In genomic region chr10:114547056-114547455, GRCh38 we compare ENCODE assay signal across 31 cellular contexts.
DNase-seq lines count a peak whose midpoint lies in the region; ATAC-seq, FAIRE-seq and TF ChIP-seq lines count a peak whose summit lies in the region.
"Had no signal": no experiment of that assay in that cellular context is flagged by ENCODE, and none has a peak within 500 bp of the region (broad histone marks: within the 10 kb centered on the region; RNA-seq: fewer than 3 reads in every experiment).

No MANE protein-coding gene starts in this region.

- no peak for FAIRE-seq in GM12891 (lab: Jason Lieb, UNC)
- FAIRE-seq: K562 had no signal

- no peak for TF ChIP-seq CTCF in CD8-positive, alpha-beta T cell (IDR thresholded peaks at IDR 0.05)
- TF ChIP-seq CTCF in tibial nerve (IDR thresholded peaks at IDR 0.05): no peak
- no peak for TF ChIP-seq CTCF in WTC11 (IDR thresholded peaks at IDR 0.05)

- no peaks in the 10 kb centered on the region for H3K9me3 Mint-ChIP-seq in activated T-cell treated with anti-CD3 and anti-CD28 coated beads, Interleukin-2, amount 50 U/mL, for 72 hours
- no peaks in the 10 kb centered on the region for H3K9me3 Mint-ChIP-seq in CD8-positive, alpha-beta T cell
- H3K9me3 Mint-ChIP-seq in WTC11: no peaks in the 10 kb centered on the region
- H3K9me3 Mint-ChIP-seq: mesothelial cell of epicardium had no signal

- peaks cover 57% of the 10 kb centered on the region for H3K4me1 Mint-ChIP-seq in activated T-cell treated with anti-CD3 and anti-CD28 coated beads, Interleukin-2, amount 50 U/mL, for 72 hours (ENCODE audit: low read depth)
- peaks cover 73% of the 10 kb centered on the region for H3K4me1 Mint-ChIP-seq in CD8-positive, alpha-beta T cell (ENCODE audit: low read depth)
- H3K4me1 Mint-ChIP-seq in WTC11: no peaks in the 10 kb centered on the region

- no peak for TF ChIP-seq POLR2A in GM12891 (IDR thresholded peaks at IDR 0.05; ENCODE audit: low read depth, low read length)
- TF ChIP-seq POLR2A in tibial nerve (IDR thresholded peaks at IDR 0.05): no peak

- no peak overlapping the region for H3K27ac Mint-ChIP-seq in activated T-cell treated with anti-CD3 and anti-CD28 coated beads, Interleukin-2, amount 50 U/mL, for 72 hours
- peak overlapping the region; percentile 21 for H3K27ac Mint-ChIP-seq in CD8-positive, alpha-beta T cell
- H3K27ac Mint-ChIP-seq in WTC11: no peak overlapping the region
- H3K27ac Mint-ChIP-seq: mesothelial cell of epicardium, neural progenitor cell had no signal

- 55 to 56% methylated on average over 3 of the region's 3 CpGs for WGBS in esophagus, 2 donors
- 70 to 73% methylated on average over 3 of the region's 3 CpGs for WGBS in tibial nerve, 2 donors

- DNase-seq in activated T-cell treated with anti-CD3 and anti-CD28 coated beads, Interleukin-2, amount 50 U/mL, for 72 hours: no peak
- DNase-seq in activated T-cell treated with anti-CD3 and anti-CD28 coated beads for 4 hours (no peak), renal cortical epithelial cell (ENCODE audit: low read depth) (peak; percentile 49), GM12891 (ENCODE audit: insufficient read length, low spot score) (no peak), tibial nerve (ENCODE audit: low spot score in 2 of 2) (no peak), WTC11 (ENCODE audit: low spot score) (no peak)
- no peak for DNase-seq in CD8-positive, alpha-beta T cell
- DNase-seq: activated effector memory CD4-positive, alpha-beta T cell treated with anti-CD3 and anti-CD28 coated beads, Interleukin-2, amount 50 U/mL, for 16 hours; anterior cingulate cortex; BE2C; Caco-2; caudate nucleus; DMS79; foreskin fibroblast; GF-D8; GOT3; MG63; NCI-H1417 treated with DMSO at 0.1 percent for 48 hours; NCI-H2081 treated with DMSO at 0.1 percent for 48 hours; NCI-H774; SK-N-SH; T-helper 2 cell; upper lobe of right lung had no signal

- POLR2A ChIA-PET in CD8-positive, alpha-beta T cell (lab: Charles Lee): interaction anchor here (2.9 to 13.0 kb wide), 2 partner anchors 22 to 75 kb away, joined by 7 to 209 read pairs; no protein-coding TSS in a partner anchor
- POLR2A ChIA-PET in WTC11 (lab: Charles Lee): no interaction called here

- no peaks in the 10 kb centered on the region for H3K9me3 ChIP-seq in CD8-positive, alpha-beta T cell (ENCODE audit: low read length)
- H3K9me3 ChIP-seq in esophagus (ENCODE audit: control insufficient read depth in 2 of 2, insufficient read depth in 1 of 2, low read depth in 1 of 2, low read length in 1 of 2) (no peaks in the 10 kb centered on the region), tibial nerve (no peaks in the 10 kb centered on the region)
- H3K9me3 ChIP-seq: BE2C, Caco-2, MG63, right lobe of liver, SK-N-SH, upper lobe of right lung had no signal

- H3K4me1 ChIP-seq in CD8-positive, alpha-beta T cell (ENCODE audit: insufficient read depth, low read length): peaks cover 69% of the 10 kb centered on the region
- H3K4me1 ChIP-seq in esophagus (ENCODE audit: control insufficient read depth in 2 of 2, insufficient read depth in 2 of 2, low read length in 1 of 2) (peaks cover 0 to 11% of the 10 kb centered on the region in 2 donors), tibial nerve (peaks cover 0 to 22% (median 14%) of the 10 kb centered on the region in 4 donors)
- H3K4me1 ChIP-seq: Caco-2 had no signal

- H3K27me3 Mint-ChIP-seq in activated T-cell treated with anti-CD3 and anti-CD28 coated beads, Interleukin-2, amount 50 U/mL, for 72 hours (ENCODE audit: low read depth): no peaks in the 10 kb centered on the region
- no peaks in the 10 kb centered on the region for H3K27me3 Mint-ChIP-seq in CD8-positive, alpha-beta T cell (ENCODE audit: low read depth)
- H3K27me3 Mint-ChIP-seq in WTC11 (ENCODE audit: low read depth): no peaks in the 10 kb centered on the region
- H3K27me3 Mint-ChIP-seq: activated CD4-positive, alpha-beta T cell treated with anti-CD3 and anti-CD28 coated beads for 36 hours had no signal

- peak overlapping the region; percentile 4 for H3K27ac ChIP-seq in CD8-positive, alpha-beta T cell (ENCODE audit: low read depth, low read length)
- H3K27ac ChIP-seq in esophagus (ENCODE audit: low read depth in 2 of 2, low read length in 1 of 2): peak overlapping the region; percentile 57
- no peak overlapping the region for H3K27ac ChIP-seq in tibial nerve
- H3K27ac ChIP-seq: neural progenitor cell, right lobe of liver, RWPE1, upper lobe of right lung had no signal

- H3K27me3 ChIP-seq in CD8-positive, alpha-beta T cell (ENCODE audit: insufficient read depth, low read length): no peaks in the 10 kb centered on the region
- H3K27me3 ChIP-seq in esophagus (ENCODE audit: control insufficient read depth in 1 of 2, insufficient read depth in 2 of 2, low read length in 2 of 2): no peaks in the 10 kb centered on the region
- no peaks in the 10 kb centered on the region for H3K27me3 ChIP-seq in tibial nerve
- H3K27me3 ChIP-seq: BE2C, MG63, neural progenitor cell, right lobe of liver, upper lobe of right lung had no signal

- no peaks in the 10 kb centered on the region for H3K36me3 ChIP-seq in CD8-positive, alpha-beta T cell (ENCODE audit: insufficient read depth, low read length)
- H3K36me3 ChIP-seq in esophagus (ENCODE audit: control insufficient read depth in 2 of 2, insufficient read depth in 2 of 2, low read length in 1 of 2) (no peaks in the 10 kb centered on the region), tibial nerve (peaks cover 0 to 38% (median 0%) of the 10 kb centered on the region in 3 donors)
- H3K36me3 ChIP-seq: neural progenitor cell, upper lobe of right lung had no signal

- intact Hi-C loops in CD8-positive, alpha-beta T cell (cut with DNase I, micrococcal nuclease): loop anchor here in 1 of 2 experiments (5.0 kb wide), 1 partner anchor 35 kb away; no protein-coding TSS in a partner anchor

- no peak for TF ChIP-seq EP300 in tibial nerve (IDR thresholded peaks at IDR 0.05)

- no peaks in the 10 kb centered on the region for H3K36me3 Mint-ChIP-seq in activated T-cell treated with anti-CD3 and anti-CD28 coated beads, Interleukin-2, amount 50 U/mL, for 72 hours (ENCODE audit: insufficient read depth in 2 of 2)
- no peaks in the 10 kb centered on the region for H3K36me3 Mint-ChIP-seq in CD8-positive, alpha-beta T cell
- no peaks in the 10 kb centered on the region for H3K36me3 Mint-ChIP-seq in WTC11

- ATAC-seq in activated T-cell treated with anti-CD3 and anti-CD28 coated beads, Interleukin-2, amount 50 U/mL, for 72 hours (replicated peaks in 1 of 2): no peak
- no peak for ATAC-seq in CD8-positive, alpha-beta T cell
- ATAC-seq in WTC11: no peak
- ATAC-seq: activated CD4-positive, alpha-beta T cell treated with anti-CD3 and anti-CD28 coated beads for 36 hours; K562; left lobe of liver; right lobe of liver; upper lobe of right lung had no signal

- peak overlapping the region; percentile 2 for H3K4me3 ChIP-seq in CD8-positive, alpha-beta T cell (ENCODE audit: low read depth, low read length)
- H3K4me3 ChIP-seq in esophagus (ENCODE audit: low read depth in 1 of 2, low read length in 2 of 2): no peak overlapping the region
- no peak overlapping the region for H3K4me3 ChIP-seq in tibial nerve
- H3K4me3 ChIP-seq: K562, MG63, neural progenitor cell, right lobe of liver, upper lobe of right lung had no signal

- H3K4me3 Mint-ChIP-seq in activated T-cell treated with anti-CD3 and anti-CD28 coated beads, Interleukin-2, amount 50 U/mL, for 72 hours: peak overlapping the region; percentile 31 to 51
- peak overlapping the region; percentile 67 for H3K4me3 Mint-ChIP-seq in CD8-positive, alpha-beta T cell
- H3K4me3 Mint-ChIP-seq in WTC11: no peak overlapping the region
- H3K4me3 Mint-ChIP-seq: mesothelial cell of epicardium, neural progenitor cell had no signal

- CTCF ChIA-PET in CD8-positive, alpha-beta T cell (lab: Charles Lee): interaction anchor here (0.7 to 20.9 kb wide), 6 partner anchors 27 to 243 kb away, joined by 3 to 312 read pairs (median 5); no protein-coding TSS in a partner anchor
- CTCF ChIA-PET in WTC11 (lab: Charles Lee): interaction anchor here (1.4 to 6.7 kb wide), 2 partner anchors 50 to 75 kb away, joined by 6 to 73 read pairs; no protein-coding TSS in a partner anchor

TF ChIP-seq in GM12891, 5 proteins besides CTCF, POLR2A, EP300 and RAD21:
- TF ChIP-seq PAX5 (IDR thresholded peaks at IDR 0.05; ENCODE audit: insufficient read depth, low read length, severe bottlenecking) (no peak), POLR2AphosphoS5 (IDR thresholded peaks at IDR 0.05; ENCODE audit: low read depth, low read length) (no peak), POU2F2 (IDR thresholded peaks at IDR 0.05; ENCODE audit: low read depth, low read length) (no peak)

TF ChIP-seq in WTC11, 78 proteins besides CTCF, POLR2A, EP300 and RAD21 (continues in another document):
- no peak for TF ChIP-seq ATF3 (CRISPR knock-in tag; conservative IDR thresholded peaks at IDR 0.05)
- no peak for TF ChIP-seq NR3C1 (CRISPR knock-in tag; conservative IDR thresholded peaks at IDR 0.05; ENCODE audit: low read depth)
- TF ChIP-seq EMX1 (CRISPR knock-in tag; IDR thresholded peaks at IDR 0.05): no peak
- no peak for TF ChIP-seq ZNF512 (CRISPR knock-in tag; IDR thresholded peaks at IDR 0.05; ENCODE audit: borderline replicate concordance)

Comparison
In these comparisons a context has a peak if more than half of its experiments do, and no peak if none do; other contexts are left out.
1. H3K27ac ChIP-seq: peak in CD8-positive, alpha-beta T cell (single experiment) and esophagus (2 of 2); none in tibial nerve (0 of 4).